Comparison of ENCODE assay signal across 2 cellular contexts in the genomic region with DNA sequence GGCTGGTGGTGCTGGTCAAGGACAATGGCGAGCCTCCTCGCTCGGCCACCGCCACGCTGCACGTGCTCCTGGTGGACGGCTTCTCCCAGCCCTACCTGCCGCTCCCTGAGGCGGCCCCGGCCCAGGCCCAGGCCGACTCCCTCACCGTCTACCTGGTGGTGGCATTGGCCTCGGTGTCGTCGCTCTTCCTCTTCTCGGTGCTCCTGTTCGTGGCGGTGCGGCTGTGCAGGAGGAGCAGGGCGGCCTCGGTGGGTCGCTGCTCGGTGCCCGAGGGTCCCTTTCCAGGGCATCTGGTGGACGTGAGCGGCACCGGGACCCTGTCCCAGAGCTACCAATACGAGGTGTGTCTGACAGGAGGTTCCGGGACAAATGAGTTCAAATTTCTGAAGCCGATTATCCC. TPM values are rescaled to one million over a fixed set of nuclear protein-coding genes. Genes with fewer than 3 reads are reported as not detected.
"Had no signal": no experiment of that assay in that cellular context is flagged by ENCODE, and none has a peak within 500 bp of the region (broad histone marks: within the 10 kb centered on the region; RNA-seq: fewer than 3 reads in every experiment).

No MANE protein-coding gene starts in this region.

RNA-seq across cellular contexts. Expression of gene PCDHB14, which starts 2.3 kb away (rescaled TPM):
- total RNA-seq: GM12878 had no signal

RNA-seq across cellular contexts. Expression of gene PCDHB13, which starts 11.7 kb away (rescaled TPM):
- total RNA-seq: G401, GM12878 had no signal

RNA-seq across cellular contexts. Expression of gene PCDHB12, which starts 16.9 kb away (rescaled TPM):
- total RNA-seq: G401, GM12878 had no signal

RNA-seq across cellular contexts. Expression of gene PCDHB15, which starts 19.8 kb away (rescaled TPM):
- total RNA-seq: G401, GM12878 had no signal

RNA-seq across cellular contexts. Expression of gene PCDHB11, which starts 26.0 kb away (rescaled TPM):
- total RNA-seq: GM12878 had no signal
